In the genomic region with DNA sequence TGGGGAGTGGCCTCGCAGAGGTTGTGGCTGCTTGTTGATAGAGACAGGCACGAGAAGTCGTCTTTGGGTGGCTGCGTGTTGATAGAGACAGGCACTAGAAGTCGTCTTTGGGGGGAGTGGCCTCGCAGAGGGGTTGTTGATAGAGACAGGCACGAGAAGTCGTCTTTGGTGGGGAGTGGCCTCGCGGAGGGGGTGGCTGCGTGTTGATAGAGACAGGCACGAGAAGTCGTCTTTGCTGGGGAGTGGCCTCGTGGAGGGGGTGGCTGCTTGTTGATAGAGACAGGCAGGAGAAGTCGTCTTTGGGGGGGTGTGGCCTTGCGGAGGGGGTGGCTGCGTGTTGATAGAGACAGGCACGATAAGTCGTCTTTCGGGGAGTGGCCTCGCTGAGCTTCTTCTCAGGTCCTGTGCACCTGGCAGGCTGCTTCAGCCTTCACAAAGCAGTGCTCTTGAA, we compare ENCODE assay signal across 10 cellular contexts.
DNase-seq lines count a peak whose midpoint lies in the region; ATAC-seq and TF ChIP-seq lines count a peak whose summit lies in the region.
"Had no signal": no experiment of that assay in that cellular context is flagged by ENCODE, and none has a peak within 500 bp of the region (broad histone marks: within the 10 kb centered on the region; RNA-seq: fewer than 3 reads in every experiment).

No MANE protein-coding gene starts in this region.

- H3K4me3 ChIP-seq in foreskin fibroblast (ENCODE audit: low read depth in 1 of 2, low read length in 2 of 2): peak overlapping the region; percentile 49 to 61
- peak overlapping the region; percentile 46 for H3K4me3 ChIP-seq in skeletal muscle cell (ENCODE audit: low read depth, low read length)
- H3K4me3 ChIP-seq: mucosa of descending colon had no signal

- H3K36me3 Mint-ChIP-seq in T-helper 2 cell treated with Interferon-gamma antibody and Interleukin-4, amounts not matched to agents 5 μg/mL and 100 μg/mL, for 36 hours (ENCODE audit: low read depth): peaks cover 10% of the 10 kb centered on the region

- no peak for ATAC-seq in GM21576 (IDR thresholded peaks at IDR 0.05; ENCODE audit: unreplicated experiment)
- ATAC-seq: mucosa of descending colon had no signal

- peaks cover 8% of the 10 kb centered on the region for H3K4me1 Mint-ChIP-seq in T-helper 2 cell treated with Interferon-gamma antibody and Interleukin-4, amounts not matched to agents 5 μg/mL and 100 μg/mL, for 36 hours (ENCODE audit: low read depth)

- no peak overlapping the region for H3K27ac Mint-ChIP-seq in T-helper 2 cell treated with Interferon-gamma antibody and Interleukin-4, amounts not matched to agents 5 μg/mL and 100 μg/mL, for 36 hours

- H3K4me3 Mint-ChIP-seq in T-helper 2 cell treated with Interferon-gamma antibody and Interleukin-4, amounts not matched to agents 5 μg/mL and 100 μg/mL, for 36 hours: peak overlapping the region; percentile 61

- H3K9me3 Mint-ChIP-seq in T-helper 2 cell treated with Interferon-gamma antibody and Interleukin-4, amounts not matched to agents 5 μg/mL and 100 μg/mL, for 36 hours: peaks cover 17% of the 10 kb centered on the region

- peak; percentile 22 for DNase-seq in NCI-H1105 treated with DMSO at 0.1 percent for 48 hours (lab: John Stamatoyannopoulos, UW)
- no peak for DNase-seq in NCI-H1105 (lab: John Stamatoyannopoulos, UW)
- no peak for DNase-seq in T-helper 2 cell treated with Interferon-gamma antibody and Interleukin-4, amounts not matched to agents 5 μg/mL and 100 μg/mL, for 36 hours (ENCODE audit: low spot score)
- DNase-seq in foreskin fibroblast: no peak
- DNase-seq in skeletal muscle cell (ENCODE audit: low read depth): no peak
- no peak for DNase-seq in activated gamma-delta T cell treated with Interleukin-2 at 50 U/mL for 16 hours
- no peak for DNase-seq in HEK293T (ENCODE audit: extremely low spot score)
- DNase-seq: mucosa of descending colon, NCI-H2029 treated with DMSO at 0.1 percent for 48 hours had no signal

- POLR2A ChIA-PET in HEK293T (lab: Yijun Ruan, JAX): no interaction called here

- CTCF ChIA-PET in HEK293T (lab: Yijun Ruan, JAX): no interaction called here

- no peak for TF ChIP-seq CTCF in foreskin fibroblast (IDR thresholded peaks at IDR 0.05; ENCODE audit: low read depth, low read length)

- H3K27me3 Mint-ChIP-seq in T-helper 2 cell treated with Interferon-gamma antibody and Interleukin-4, amounts not matched to agents 5 μg/mL and 100 μg/mL, for 36 hours (ENCODE audit: low read depth): no peaks in the 10 kb centered on the region

TF ChIP-seq in HEK293T, 16 proteins besides CTCF, POLR2A, EP300 and RAD21:
- TF ChIP-seq CTBP1 (IDR thresholded peaks at IDR 0.05; ENCODE audit: borderline replicate concordance): no peak
- TF ChIP-seq FOXM1 (IDR thresholded peaks at IDR 0.05; ENCODE audit: borderline replicate concordance): no peak
- TF ChIP-seq ELF4 (IDR thresholded peaks at IDR 0.05): no peak
TF ChIP-seq in HEK293T: peak in this region for 0.
